31 cellular contexts compared by ENCODE assay signal in the genomic region with DNA sequence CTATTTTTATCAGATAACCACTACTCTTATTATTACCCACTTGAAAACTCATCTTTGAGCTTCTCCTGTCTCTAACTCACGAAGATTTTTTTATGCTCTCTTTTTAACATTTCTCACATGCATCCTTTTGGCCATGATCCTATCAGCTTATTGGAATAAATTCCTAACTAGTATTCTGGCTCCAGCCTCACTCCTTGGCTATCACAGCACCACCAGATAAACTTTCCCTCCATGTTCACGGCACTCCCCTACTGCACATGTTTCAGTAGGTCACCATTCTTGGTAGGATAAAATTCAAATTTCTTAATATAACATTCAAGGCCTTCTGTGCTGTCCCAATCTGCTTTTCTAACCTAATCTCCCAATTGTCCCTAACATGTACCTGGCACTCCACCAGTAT.
"Had no signal": no experiment of that assay in that cellular context is flagged by ENCODE, and none has a peak within 500 bp of the region (broad histone marks: within the 10 kb centered on the region; RNA-seq: fewer than 3 reads in every experiment).

No MANE protein-coding gene starts in this region.

- H3K27me3 ChIP-seq: adrenal gland, ascending aorta, body of pancreas, brain microvascular endothelial cell, breast epithelium had no signal

- H3K27ac ChIP-seq: adrenal gland, ascending aorta, body of pancreas, brain microvascular endothelial cell, breast epithelium had no signal

- H3K9me3 ChIP-seq: adrenal gland, body of pancreas had no signal

- DNase-seq: activated effector memory CD4-positive, alpha-beta T cell treated with anti-CD3 and anti-CD28 coated beads, Interleukin-2, amount 50 U/mL, for 16 hours; activated effector memory CD4-positive, alpha-beta T cell treated with Interleukin-2 at 50 U/mL for 16 hours; activated gamma-delta T cell; activated gamma-delta T cell treated with Interleukin-2 at 50 U/mL for 16 hours; activated naive CD4-positive, alpha-beta T cell; activated naive CD4-positive, alpha-beta T cell treated with anti-CD3 and anti-CD28 coated beads for 36 hours; activated naive CD4-positive, alpha-beta T cell treated with anti-CD3 and anti-CD28 coated beads, Interleukin-2, amount 10 ng/mL, durations not matched to agents 7 days and 5 days; activated naive CD4-positive, alpha-beta T cell treated with anti-CD3 and anti-CD28 coated beads, Interleukin-2, amount 50 U/mL, for 16 hours; activated naive CD4-positive, alpha-beta T cell treated with Interleukin-2 at 50 U/mL for 16 hours; activated naive CD8-positive, alpha-beta T cell treated with anti-CD3 and anti-CD28 coated beads for 36 hours; activated naive CD8-positive, alpha-beta T cell treated with anti-CD3 and anti-CD28 coated beads, Interleukin-2, amount 10 ng/mL, durations not matched to agents 7 days and 5 days; activated naive CD8-positive, alpha-beta T cell treated with anti-CD3 and anti-CD28 coated beads, Interleukin-2, amount 50 U/mL, for 24 hours; activated T-cell treated with anti-CD3 and anti-CD28 coated beads, Interleukin-2, amount 50 U/mL, for 1 hour; activated T-cell treated with anti-CD3 and anti-CD28 coated beads, Interleukin-2, amount 50 U/mL, for 24 hours; activated T-cell treated with anti-CD3 and anti-CD28 coated beads, Interleukin-2, amount 50 U/mL, for 4 hours; activated T-cell treated with anti-CD3 and anti-CD28 coated beads, Interleukin-2, amount 50 U/mL, for 48 hours; activated T-cell treated with anti-CD3 and anti-CD28 coated beads, Interleukin-2, amount 50 U/mL, for 72 hours; adrenal gland; amniotic stem cell; amygdala; anterior cingulate cortex; aorta; body of pancreas; brain microvascular endothelial cell; caudate nucleus; central memory CD4-positive, alpha-beta T cell; cerebellar nuclear complex had no signal

- H3K4me3 ChIP-seq: adrenal gland, ascending aorta, body of pancreas, breast epithelium had no signal

- ATAC-seq: activated naive CD4-positive, alpha-beta T cell treated with anti-CD3 and anti-CD28 coated beads, Interleukin-2, amount 50 U/mL, for 72 hours; activated naive CD8-positive, alpha-beta T cell treated with anti-CD3 and anti-CD28 coated beads, Interleukin-2, amount 50 U/mL, for 24 hours; activated T-cell treated with anti-CD3 and anti-CD28 coated beads, Interleukin-2, amount 50 U/mL, for 4 hours; activated T-cell treated with anti-CD3 and anti-CD28 coated beads, Interleukin-2, amount 50 U/mL, for 72 hours; activated T-helper 17 cell treated with anti-CD3 and anti-CD28 coated beads, Interleukin-2, amount 50 U/mL, for 72 hours; body of pancreas had no signal

- H3K4me1 ChIP-seq: adrenal gland, ascending aorta, body of pancreas, breast epithelium had no signal

- H3K36me3 ChIP-seq: adrenal gland, ascending aorta, brain microvascular endothelial cell, breast epithelium had no signal
